In the genomic region with DNA sequence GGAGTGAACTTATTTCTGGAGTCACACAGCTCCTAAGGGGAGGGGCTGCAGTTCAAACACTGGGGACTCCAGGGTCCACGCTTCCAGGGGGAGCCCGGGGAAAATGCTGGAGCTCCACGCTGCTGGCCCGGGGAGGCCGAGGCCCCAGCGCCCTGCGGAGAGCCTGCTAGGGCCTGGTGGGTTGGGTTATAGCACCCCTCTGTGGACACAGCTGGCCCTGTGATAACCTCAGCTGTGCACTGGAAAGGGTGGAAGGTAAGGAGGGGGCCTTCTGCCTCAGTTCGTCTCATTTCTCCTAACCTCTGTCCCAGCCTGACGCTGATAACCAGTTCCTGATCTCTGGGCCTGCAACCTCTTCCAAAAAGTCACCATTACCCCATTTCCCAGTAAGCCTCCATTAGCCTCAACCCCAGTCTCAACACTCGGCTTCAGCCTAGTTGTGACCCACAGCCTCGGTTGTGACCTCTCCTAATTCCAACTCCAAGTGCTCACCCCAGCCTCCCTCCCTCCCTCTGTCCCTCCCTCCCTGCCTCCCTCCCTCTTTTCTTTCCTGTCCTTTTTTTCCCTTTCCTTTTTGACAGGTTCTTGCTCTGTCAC, we compare ENCODE assay signal across 9 cellular contexts. TPM values are rescaled to one million over a fixed set of nuclear protein-coding genes. Genes with fewer than 3 reads are reported as not detected.
DNase-seq lines count a peak whose midpoint lies in the region; ATAC-seq, FAIRE-seq and TF ChIP-seq lines count a peak whose summit lies in the region.
"Had no signal": no experiment of that assay in that cellular context is flagged by ENCODE, and none has a peak within 500 bp of the region (broad histone marks: within the 10 kb centered on the region; RNA-seq: fewer than 3 reads in every experiment).

No MANE protein-coding gene starts in this region.

- no peak overlapping the region for H3K4me3 ChIP-seq in pancreas

- H3K27ac ChIP-seq in pancreas, result no peak overlapping the region

- WGBS in pancreas, 2 donors, result 19% methylated on average over 11 of the region's 11 CpGs

- intact Hi-C loops in pancreas (cut with DNase I), result loop anchor here in 2 of 3 donors (5.0 to 10.0 kb wide), 3 partner anchors 166 to 306 kb away; a partner anchor contains a TSS

- H3K4me3 Mint-ChIP-seq in activated naive CD4-positive, alpha-beta T cell treated with anti-CD3 and anti-CD28 coated beads, Interleukin-2, amount 10 ng/mL, durations not matched to agents 7 days and 5 days, result no peak overlapping the region
- H3K4me3 Mint-ChIP-seq: dendritic cell treated with granulocyte-macrophage colony-stimulating factor and Interleukin-4, amounts not matched to agents 40 ng/mL and 50 ng/mL, for 4 days had no signal

- no peak overlapping the region for H3K27ac Mint-ChIP-seq in activated naive CD4-positive, alpha-beta T cell treated with anti-CD3 and anti-CD28 coated beads, Interleukin-2, amount 10 ng/mL, durations not matched to agents 7 days and 5 days
- H3K27ac Mint-ChIP-seq: dendritic cell treated with granulocyte-macrophage colony-stimulating factor and Interleukin-4, amounts not matched to agents 40 ng/mL and 50 ng/mL, for 4 days had no signal

- H3K4me1 Mint-ChIP-seq in activated naive CD4-positive, alpha-beta T cell treated with anti-CD3 and anti-CD28 coated beads, Interleukin-2, amount 10 ng/mL, durations not matched to agents 7 days and 5 days, result peaks cover 27% of the 10 kb centered on the region

- FAIRE-seq in pancreas (lab: Jason Lieb, UNC), result no peak

- no peaks in the 10 kb centered on the region for H3K36me3 ChIP-seq in pancreas

- peak; percentile 16 to 23 for DNase-seq in NOMO-1 (lab: John Stamatoyannopoulos, UW; ENCODE audit: unreplicated experiment in 2 of 2)
- no peak for DNase-seq in NOMO-1 treated with dmso at 0.1 percent for 144 hours (lab: John Stamatoyannopoulos, UW; ENCODE audit: unreplicated experiment)
- DNase-seq in NCI-H460 (ENCODE audit: extremely low read depth, low read depth), result peak; percentile 41
- peak; percentile 70 for DNase-seq in activated naive CD4-positive, alpha-beta T cell treated with anti-CD3 and anti-CD28 coated beads, Interleukin-2, amount 10 ng/mL, durations not matched to agents 7 days and 5 days
- DNase-seq in globus pallidus (ENCODE audit: low spot score), result peak; percentile 47
- peak in 5 of 6 donors; percentile 32 to 74 (median 60) for DNase-seq in pancreas

- no peaks in the 10 kb centered on the region for H3K9me3 Mint-ChIP-seq in activated naive CD4-positive, alpha-beta T cell treated with anti-CD3 and anti-CD28 coated beads, Interleukin-2, amount 10 ng/mL, durations not matched to agents 7 days and 5 days
- H3K9me3 Mint-ChIP-seq: dendritic cell treated with granulocyte-macrophage colony-stimulating factor and Interleukin-4, amounts not matched to agents 40 ng/mL and 50 ng/mL, for 4 days had no signal

- CTCF ChIA-PET in activated naive CD4-positive, alpha-beta T cell treated with anti-CD3 and anti-CD28 coated beads, Interleukin-2, amount 10 ng/mL, durations not matched to agents 7 days and 5 days (lab: Charles Lee), result interaction anchor here (0.7 to 2.5 kb wide), 19 partner anchors 9 to 1537 kb away, joined by 3 to 17 read pairs (median 3); a partner anchor contains a TSS

- no peaks in the 10 kb centered on the region for H3K9me3 ChIP-seq in pancreas

- no peaks in the 10 kb centered on the region for H3K36me3 Mint-ChIP-seq in activated naive CD4-positive, alpha-beta T cell treated with anti-CD3 and anti-CD28 coated beads, Interleukin-2, amount 10 ng/mL, durations not matched to agents 7 days and 5 days

- peak; percentile 74 to 86 (median 84) for ATAC-seq in pancreas
- ATAC-seq in HG03378 (IDR thresholded peaks at IDR 0.05; ENCODE audit: unreplicated experiment), result no peak
- no peak for ATAC-seq in HG02763 (IDR thresholded peaks at IDR 0.05; ENCODE audit: unreplicated experiment)

- TF ChIP-seq CTCF in pancreas (IDR thresholded peaks at IDR 0.05), result peak in 3 of 4 donors; percentile 13 to 43 (median 36)

- H3K27me3 ChIP-seq in pancreas, result no peaks in the 10 kb centered on the region

- peaks cover 6% of the 10 kb centered on the region for H3K27me3 Mint-ChIP-seq in activated naive CD4-positive, alpha-beta T cell treated with anti-CD3 and anti-CD28 coated beads, Interleukin-2, amount 10 ng/mL, durations not matched to agents 7 days and 5 days

- no peaks in the 10 kb centered on the region for H3K4me1 ChIP-seq in pancreas

RNA-seq across cellular contexts. Expression of a gene that starts 7.1 kb away (rescaled TPM):
- total RNA-seq in NCI-H460 (2014; rRNA removed; shearing (Covaris generic)), result 13.9 and 16.2 TPM in 2 replicates
- polyA plus RNA-seq in NCI-H460 (2014; cell fraction: nucleus; rRNA removed), result 9.9 and 42.1 TPM in 2 replicates
- total RNA-seq in pancreas, result 10 to 100 TPM in 4 of 6 donors, 1 to 10 TPM in 2; 5.8 to 45.6 (median 15.1) TPM
- 10 to 100 TPM; 27.7 to 28.2 TPM for polyA plus RNA-seq in pancreas

RNA-seq across cellular contexts. Expression of a gene that starts 13.4 kb away (rescaled TPM):
- total RNA-seq in NCI-H460 (2014; rRNA removed; shearing (Covaris generic)), result 0.12 TPM in 1 of 2 replicates, not detected in the other
- polyA plus RNA-seq in NCI-H460 (2014; cell fraction: nucleus; rRNA removed), result not detected in 2 replicates
- total RNA-seq in pancreas, result not detected
- polyA plus RNA-seq in pancreas, result not detected

Comparison
In these comparisons a context has a peak if more than half of its experiments do, and no peak if none do; other contexts are left out.
1. ATAC-seq: peak in pancreas (4 of 4); none in HG03378 (single experiment) and HG02763 (single experiment).